ENCODE assay signal across 21 cellular contexts in genomic region chr7:3790803-3791202, GRCh38.
DNase-seq lines count a peak whose midpoint lies in the region; ATAC-seq, FAIRE-seq and TF ChIP-seq lines count a peak whose summit lies in the region.
"Had no signal": no experiment of that assay in that cellular context is flagged by ENCODE, and none has a peak within 500 bp of the region (broad histone marks: within the 10 kb centered on the region; RNA-seq: fewer than 3 reads in every experiment).

No MANE protein-coding gene starts in this region.

- TF ChIP-seq POLR2A in K562 (conservative IDR thresholded peaks at IDR 0.05) (no peak), esophagus muscularis mucosa (IDR thresholded peaks at IDR 0.05; ENCODE audit: low read depth) (no peak)

- no peaks in the 10 kb centered on the region for H3K9me1 ChIP-seq in K562 (ENCODE audit: control insufficient read depth, insufficient read depth, low read length)

- WGBS in K562 (ENCODE audit: insufficient coverage, low coverage, missing lambda C conversion rate), result 0% methylated on average over 2 of the region's 2 CpGs
- 88% methylated on average over 2 of the region's 2 CpGs for WGBS in esophagus muscularis mucosa

- H3K9ac ChIP-seq in K562 (ENCODE audit: insufficient read depth in 1 of 2, low read depth in 2 of 2, low read length in 2 of 2), result no peak overlapping the region
- H3K9ac ChIP-seq: BLaER1 had no signal

- no peaks in the 10 kb centered on the region for H4K20me1 ChIP-seq in K562 (replicated peaks; ENCODE audit: control insufficient read depth, insufficient read depth, low read length)
- H4K20me1 ChIP-seq: BLaER1 had no signal

- DNase-seq in NCI-H748 treated with DMSO at 0.1 percent for 48 hours (lab: John Stamatoyannopoulos, UW), result peak; percentile 20
- no peak for DNase-seq in NCI-H748 (lab: John Stamatoyannopoulos, UW; ENCODE audit: unreplicated experiment)
- DNase-seq in K562 (ENCODE audit: extremely low read depth in 1 of 4, low spot score in 3 of 4), result no peak
- peak; percentile 72 for DNase-seq in esophagus muscularis mucosa (ENCODE audit: extremely low spot score)
- DNase-seq in urothelium cell line (ENCODE audit: low spot score), result no peak
- no peak for DNase-seq in Kasumi-1 (lab: John Stamatoyannopoulos, UW)
- no peak for DNase-seq in caudate nucleus (lab: John Stamatoyannopoulos, UW)
- DNase-seq: ACHN; BE2C; CD4-positive, alpha-beta memory T cell; CD4-positive, CD25-positive, alpha-beta regulatory T cell; CD8-positive, alpha-beta memory T cell; COR-L47; DMS79 treated with DMSO at 0.1 percent for 48 hours; GF-D8 had no signal

- ATAC-seq in K562 (no peak), HG03342 (IDR thresholded peaks at IDR 0.05; ENCODE audit: unreplicated experiment) (no peak)

- no peak for TF ChIP-seq EP300 in K562 (IDR thresholded peaks at IDR 0.05; ENCODE audit: low read length)
- TF ChIP-seq EP300 in esophagus muscularis mucosa (IDR thresholded peaks at IDR 0.05), result no peak

- POLR2A ChIA-PET in K562 (lab: Yijun Ruan, JAX), result no interaction called here

- H3K4me2 ChIP-seq in K562 (ENCODE audit: insufficient read depth, low read length), result no peak overlapping the region
- H3K4me2 ChIP-seq: BLaER1 had no signal

- H3K27me3 ChIP-seq in K562 (ENCODE audit: control insufficient read depth in 2 of 2, insufficient read depth in 2 of 2, low read length in 2 of 2) (peaks cover 4 to 30% of the 10 kb centered on the region in 2 experiments; a peak in 4 of 5 replicates), esophagus muscularis mucosa (no peaks in the 10 kb centered on the region)
- H3K27me3 ChIP-seq: BE2C, BLaER1 had no signal

- in situ Hi-C loops in K562 (cut with MboI), result no loop called here

- H3K9me3 ChIP-seq in K562 (replicated peaks; ENCODE audit: control insufficient read depth, insufficient read depth, low read depth, low read length) (no peaks in the 10 kb centered on the region), esophagus muscularis mucosa (no peaks in the 10 kb centered on the region)
- H3K9me3 ChIP-seq: BE2C, BLaER1 had no signal

- H3K4me1 ChIP-seq in K562 (replicated peaks in 1 of 2; ENCODE audit: control insufficient read depth in 2 of 2, insufficient read depth in 2 of 2, low read length in 2 of 2) (no peaks in the 10 kb centered on the region), esophagus muscularis mucosa (peaks cover 0 to 3% (median 0%) of the 10 kb centered on the region in 4 donors)
- H3K4me1 ChIP-seq: BE2C, BLaER1 had no signal

- no peaks in the 10 kb centered on the region for H3K36me3 ChIP-seq in K562 (ENCODE audit: control insufficient read depth, insufficient read depth, low read length)
- no peaks in the 10 kb centered on the region for H3K36me3 ChIP-seq in esophagus muscularis mucosa
- H3K36me3 ChIP-seq: BE2C, BLaER1 had no signal

- H3K27ac ChIP-seq in K562 (ENCODE audit: extremely low read depth, low read depth, low read length) (no peak overlapping the region), esophagus muscularis mucosa (replicated peaks in 1 of 4) (no peak overlapping the region), caudate nucleus (ENCODE audit: low read depth, low read length) (no peak overlapping the region)
- H3K27ac ChIP-seq: 22Rv1, BLaER1 had no signal

- no peak for TF ChIP-seq RAD21 in K562 (CRISPR knock-in tag; conservative IDR thresholded peaks at IDR 0.05 in 1 of 2, IDR thresholded peaks at IDR 0.05 in 1 of 2)

- H3K79me2 ChIP-seq in K562 (ENCODE audit: control insufficient read depth, insufficient read depth, low read length), result no peaks in the 10 kb centered on the region

- H3K4me3 ChIP-seq in K562, result no peak overlapping the region
- no peak overlapping the region for H3K4me3 ChIP-seq in esophagus muscularis mucosa
- H3K4me3 ChIP-seq: BLaER1 had no signal

- TF ChIP-seq CTCF in K562 (IDR thresholded peaks at IDR 0.05 in 2 of 3, conservative IDR thresholded peaks at IDR 0.05 in 1 of 3; ENCODE audit: insufficient read depth in 2 of 3, low read depth in 1 of 3, low read length in 3 of 3) (no peak), esophagus muscularis mucosa (IDR thresholded peaks at IDR 0.05) (no peak)

- CTCF ChIA-PET in K562 (lab: Yijun Ruan, JAX; ENCODE audit: low intra/inter-chr PET ratio), result no interaction called here

- H2AFZ ChIP-seq in K562 (ENCODE audit: low read depth, low read length), result no peak overlapping the region

- intact Hi-C loops in K562 (cut with micrococcal nuclease), result no loop called here
- intact Hi-C loops in esophagus muscularis mucosa (cut with DNase I), result no loop called here

- no TSS peak for BruUV-seq in K562 (replicated peaks; lab: Mats Ljungman, UMichigan)

- FAIRE-seq in K562 (lab: Jason Lieb, UNC) (no peak), urothelium cell line (lab: Jason Lieb, UNC) (peak; percentile 56)
- FAIRE-seq: G401.6, GM12891, GM19239 had no signal

TF ChIP-seq in K562, 482 proteins besides CTCF, POLR2A, EP300 and RAD21 (continues in another document):
- TF ChIP-seq ZNF57 (CRISPR knock-in tag; IDR thresholded peaks at IDR 0.05) (no peak), PREB (CRISPR knock-in tag; IDR thresholded peaks at IDR 0.05) (no peak), HLTF (IDR thresholded peaks at IDR 0.05) (no peak), HMG20B (CRISPR knock-in tag; IDR thresholded peaks at IDR 0.05) (no peak), ESRRB (CRISPR knock-in tag; IDR thresholded peaks at IDR 0.05; ENCODE audit: borderline replicate concordance) (no peak), NCOR1 (IDR thresholded peaks at IDR 0.05) (no peak), RBM25 (IDR thresholded peaks at IDR 0.05; ENCODE audit: low read depth, low read length, severe bottlenecking) (peak; percentile 94), USF1 (CRISPR knock-in tag; IDR thresholded peaks at IDR 0.05) (no peak), KDM1A (IDR thresholded peaks at IDR 0.05) (peak; percentile 23 to 46; a peak in 1 of 4 replicates), ZNF23 (CRISPR knock-in tag; IDR thresholded peaks at IDR 0.05) (no peak), TGIF2 (CRISPR knock-in tag; IDR thresholded peaks at IDR 0.05) (no peak), KHSRP (IDR thresholded peaks at IDR 0.05) (no peak), ZNF24 (IDR thresholded peaks at IDR 0.05) (no peak), ETV6 (IDR thresholded peaks at IDR 0.05; ENCODE audit: borderline replicate concordance in 1 of 2, low read depth in 2 of 2, low read length in 1 of 2) (no peak), ETV6 (CRISPR knock-in tag; IDR thresholded peaks at IDR 0.05; ENCODE audit: borderline replicate concordance) (no peak), FOXA1 (IDR thresholded peaks at IDR 0.05; ENCODE audit: borderline replicate concordance) (no peak), STAT5B (CRISPR knock-in tag; IDR thresholded peaks at IDR 0.05) (no peak), SIN3A (IDR thresholded peaks at IDR 0.05; ENCODE audit: borderline replicate concordance in 2 of 2, control insufficient read depth in 1 of 2, low read depth in 2 of 2, low read length in 2 of 2) (no peak), ZFP36 (IDR thresholded peaks at IDR 0.05; ENCODE audit: low read depth, low read length, partially characterized antibody) (peak; percentile 80), YY1 (IDR thresholded peaks at IDR 0.05; ENCODE audit: borderline replicate concordance in 1 of 3, control insufficient read depth in 1 of 3, extremely low read depth in 1 of 3, insufficient read depth in 3 of 3, insufficient read length in 1 of 3, insufficient replicate concordance in 2 of 3, low read depth in 1 of 3, low read length in 2 of 3) (no peak), SOX6 (IDR thresholded peaks at IDR 0.05) (no peak), PCBP1 (IDR thresholded peaks at IDR 0.05; ENCODE audit: low read depth, low read length, poor library complexity, severe bottlenecking) (no peak), ZNF695 (CRISPR knock-in tag; IDR thresholded peaks at IDR 0.05) (no peak), BRF1 (IDR thresholded peaks at IDR 0.05; ENCODE audit: borderline replicate concordance, extremely low read depth, insufficient read length) (no peak), MEF2A (IDR thresholded peaks at IDR 0.05; ENCODE audit: control insufficient read depth, low read depth, low read length) (no peak), JUNB (CRISPR knock-in tag; conservative IDR thresholded peaks at IDR 0.05) (no peak)

Comparison
In these comparisons a context has a peak if more than half of its experiments do, and no peak if none do; other contexts are left out.
1. DNase-seq: peak in NCI-H748 treated with DMSO at 0.1 percent for 48 hours (single experiment) and esophagus muscularis mucosa (single experiment); none in NCI-H748 (single experiment), K562 (0 of 4), urothelium cell line (single experiment), Kasumi-1 (0 of 2) and caudate nucleus (0 of 61).